19 cellular contexts compared by ENCODE assay signal in the genomic region with DNA sequence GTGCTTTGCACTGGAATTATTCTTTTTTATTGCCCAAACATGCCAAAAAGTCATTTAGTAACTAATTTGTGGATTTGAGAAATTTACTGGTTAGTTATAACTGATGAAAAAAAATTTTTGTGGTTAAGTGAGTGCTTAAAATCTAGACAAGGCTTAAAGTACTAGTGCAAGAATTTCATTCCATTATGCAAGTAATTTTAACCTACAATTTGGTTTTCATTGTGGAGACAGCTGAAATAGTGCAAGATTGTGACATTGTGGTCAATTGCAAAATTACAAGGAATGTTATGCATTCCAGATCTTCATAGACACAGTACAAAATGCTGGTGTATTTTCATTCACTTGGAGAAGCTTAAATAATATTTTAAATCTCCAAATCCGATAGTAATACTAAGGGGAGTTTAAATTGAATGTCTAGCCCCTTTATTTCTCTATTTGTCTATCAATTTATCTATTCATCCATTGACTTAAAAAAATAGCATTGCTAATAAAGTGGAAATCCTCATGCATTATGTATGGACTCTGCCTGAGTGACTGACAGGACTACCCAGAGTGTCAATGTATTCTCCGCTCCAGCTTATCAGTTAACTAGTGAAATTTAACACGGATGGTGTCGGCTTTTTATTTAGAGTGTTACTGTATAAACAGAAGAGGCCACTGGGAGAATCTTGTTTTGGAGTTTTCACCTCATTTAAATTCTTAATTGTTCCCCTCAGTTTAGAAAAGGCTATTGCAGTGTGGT.
A peak's percentile ranks its signal among the peaks of the same experiment; 100 is the strongest.
DNase-seq lines count a peak whose midpoint lies in the region; TF ChIP-seq lines count a peak whose summit lies in the region.
"Had no signal": no experiment of that assay in that cellular context is flagged by ENCODE, and none has a peak within 500 bp of the region (broad histone marks: within the 10 kb centered on the region; RNA-seq: fewer than 3 reads in every experiment).

No MANE protein-coding gene starts in this region.

- peaks cover 2% of the 10 kb centered on the region for H3K9me3 Mint-ChIP-seq in activated CD4-positive, alpha-beta memory T cell treated with anti-CD3 and anti-CD28 coated beads for 36 hours
- H3K9me3 Mint-ChIP-seq: IgD-negative memory B cell had no signal

- H3K9me3 ChIP-seq in mesenchymal stem cell (ENCODE audit: control insufficient read depth, low read length) (no peaks in the 10 kb centered on the region), transverse colon (no peaks in the 10 kb centered on the region)
- H3K9me3 ChIP-seq: BLaER1 treated with 17β-estradiol and CSF1 and Interleukin-3, amounts not matched to agents 10 nM and 100 nM; colonic mucosa; gastrocnemius medialis; prostate gland had no signal

- H3K18ac ChIP-seq in mesenchymal stem cell (ENCODE audit: low read depth in 1 of 2, low read length in 2 of 2) = no peak overlapping the region

- H3K4me2 ChIP-seq in mesenchymal stem cell (ENCODE audit: low read length, poor library complexity, severe bottlenecking) = peak overlapping the region; percentile 63
- H3K4me2 ChIP-seq: BLaER1 treated with 17β-estradiol and CSF1 and Interleukin-3, amounts not matched to agents 10 nM and 100 nM had no signal

- CTCF ChIA-PET in activated CD4-positive, alpha-beta memory T cell treated with anti-CD3 and anti-CD28 coated beads for 36 hours (lab: Charles Lee) = no interaction called here

- H3K27me3 ChIP-seq in mesenchymal stem cell (ENCODE audit: control insufficient read depth in 1 of 2, insufficient read depth in 1 of 2, low read length in 2 of 2) = peaks cover 0 to 29% of the 10 kb centered on the region in 2 experiments
- H3K27me3 ChIP-seq in transverse colon = no peaks in the 10 kb centered on the region
- H3K27me3 ChIP-seq: BLaER1 treated with 17β-estradiol and CSF1 and Interleukin-3, amounts not matched to agents 10 nM and 100 nM; colonic mucosa; gastrocnemius medialis had no signal

- no peak overlapping the region for H3K4me3 ChIP-seq in AG09309 (ENCODE audit: control insufficient read depth, low read depth, low read length)
- H3K4me3 ChIP-seq in astrocyte of the spinal cord (ENCODE audit: low read depth, low read length) = no peak overlapping the region
- no peak overlapping the region for H3K4me3 ChIP-seq in mesenchymal stem cell (ENCODE audit: insufficient read depth in 1 of 2, low read depth in 1 of 2, low read length in 2 of 2)
- H3K4me3 ChIP-seq in transverse colon = no peak overlapping the region
- H3K4me3 ChIP-seq: BLaER1 treated with 17β-estradiol and CSF1 and Interleukin-3, amounts not matched to agents 10 nM and 100 nM; colonic mucosa; gastrocnemius medialis; prostate gland had no signal

- no peak overlapping the region for H3K27ac Mint-ChIP-seq in activated CD4-positive, alpha-beta memory T cell treated with anti-CD3 and anti-CD28 coated beads for 36 hours
- H3K27ac Mint-ChIP-seq: activated CD8-positive, alpha-beta memory T cell treated with anti-CD3 and anti-CD28 coated beads, Interleukin-2, amount 10 ng/mL, durations not matched to agents 7 days and 5 days; IgD-negative memory B cell had no signal

- WGBS in mesenchymal stem cell = 73% methylated on average over 3 of the region's 4 CpGs
- 71 to 76% methylated on average over 4 of the region's 4 CpGs for whole genome bisulfite sequencing in transverse colon (ENCODE audit: low coverage in 1 of 2), 2 donors

- H3K4me3 Mint-ChIP-seq in activated CD4-positive, alpha-beta memory T cell treated with anti-CD3 and anti-CD28 coated beads for 36 hours = no peak overlapping the region
- H3K4me3 Mint-ChIP-seq: activated CD8-positive, alpha-beta memory T cell treated with anti-CD3 and anti-CD28 coated beads, Interleukin-2, amount 10 ng/mL, durations not matched to agents 7 days and 5 days; IgD-negative memory B cell had no signal

- no peak overlapping the region for H2BK5ac ChIP-seq in mesenchymal stem cell (ENCODE audit: low read depth, low read length, poor library complexity, severe bottlenecking)

- no peak overlapping the region for H3K14ac ChIP-seq in mesenchymal stem cell (ENCODE audit: low read length in 2 of 2)

- TF ChIP-seq EP300 in transverse colon (IDR thresholded peaks at IDR 0.05; ENCODE audit: low read depth) = no peak

- H3K27ac ChIP-seq in mesenchymal stem cell (ENCODE audit: low read length, poor library complexity, severe bottlenecking) (peak overlapping the region; percentile 85), transverse colon (no peak overlapping the region)
- H3K27ac ChIP-seq: BLaER1 treated with 17β-estradiol and CSF1 and Interleukin-3, amounts not matched to agents 10 nM and 100 nM; colonic mucosa; gastrocnemius medialis; prostate gland had no signal

- no peak overlapping the region for H2BK120ac ChIP-seq in mesenchymal stem cell (ENCODE audit: low read depth, low read length)

- H3K4me1 ChIP-seq in mesenchymal stem cell (ENCODE audit: control insufficient read depth, insufficient read depth, low read depth, low read length) (peaks cover 1% of the 10 kb centered on the region), transverse colon (no peaks in the 10 kb centered on the region)
- H3K4me1 ChIP-seq: BLaER1 treated with 17β-estradiol and CSF1 and Interleukin-3, amounts not matched to agents 10 nM and 100 nM; colonic mucosa; gastrocnemius medialis; prostate gland had no signal

- H4K8ac ChIP-seq in mesenchymal stem cell (ENCODE audit: low read length) = no peak overlapping the region

- H2AK5ac ChIP-seq in mesenchymal stem cell (ENCODE audit: low read length, severe bottlenecking) = no peak overlapping the region

- intact Hi-C loops in transverse colon (cut with DNase I; ENCODE audit: low total_unique reads) = no loop called here
- intact Hi-C loops in activated CD4-positive, alpha-beta memory T cell treated with anti-CD3 and anti-CD28 coated beads for 36 hours (cut with micrococcal nuclease) = no loop called here

- H3K9ac ChIP-seq in mesenchymal stem cell (ENCODE audit: low read length) = no peak overlapping the region
- H3K9ac ChIP-seq: BLaER1 treated with 17β-estradiol and CSF1 and Interleukin-3, amounts not matched to agents 10 nM and 100 nM had no signal

- no peak overlapping the region for H2BK12ac ChIP-seq in mesenchymal stem cell (ENCODE audit: low read length in 2 of 2)

- no peak overlapping the region for H3K23ac ChIP-seq in mesenchymal stem cell (ENCODE audit: low read length in 2 of 2)

- H3K4ac ChIP-seq in mesenchymal stem cell (ENCODE audit: low read depth in 1 of 2, low read length in 2 of 2) = no peak overlapping the region

- DNase-seq in AG09309 (ENCODE audit: low read depth) (peak; percentile 41), HT1080 (ENCODE audit: low read depth) (peak; percentile 2), astrocyte of the spinal cord (ENCODE audit: low read depth, low spot score) (peak; percentile 58), mesenchymal stem cell (peak; percentile 59), pons (ENCODE audit: low spot score) (no peak), transverse colon (no peak), NOMO-1 (lab: John Stamatoyannopoulos, UW; ENCODE audit: unreplicated experiment in 2 of 2) (no peak)
- no peak for DNase-seq in activated CD4-positive, alpha-beta memory T cell treated with anti-CD3 and anti-CD28 coated beads for 36 hours
- DNase-seq: activated CD8-positive, alpha-beta memory T cell treated with anti-CD3 and anti-CD28 coated beads, Interleukin-2, amount 10 ng/mL, durations not matched to agents 7 days and 5 days; activated naive CD4-positive, alpha-beta T cell treated with anti-CD3 and anti-CD28 coated beads, Interleukin-2, amount 50 U/mL, for 16 hours; colonic mucosa; DND-41; gastrocnemius medialis; NCI-H1694; NCI-H82; SHP77 treated with DMSO at 0.1 percent for 48 hours had no signal

- H3K36me3 Mint-ChIP-seq in activated CD4-positive, alpha-beta memory T cell treated with anti-CD3 and anti-CD28 coated beads for 36 hours = no peaks in the 10 kb centered on the region
- H3K36me3 Mint-ChIP-seq: activated CD8-positive, alpha-beta memory T cell treated with anti-CD3 and anti-CD28 coated beads, Interleukin-2, amount 10 ng/mL, durations not matched to agents 7 days and 5 days; IgD-negative memory B cell had no signal

- no peak overlapping the region for H2BK15ac ChIP-seq in mesenchymal stem cell (ENCODE audit: low read depth, poor library complexity, severe bottlenecking)

- H2AFZ ChIP-seq in mesenchymal stem cell (ENCODE audit: low read depth, low read length) = no peak overlapping the region

- no peaks in the 10 kb centered on the region for H3K79me1 ChIP-seq in mesenchymal stem cell (replicated peaks; ENCODE audit: low read length, poor library complexity, severe bottlenecking)

- H3K27me3 Mint-ChIP-seq in activated CD4-positive, alpha-beta memory T cell treated with anti-CD3 and anti-CD28 coated beads for 36 hours = no peaks in the 10 kb centered on the region
- H3K27me3 Mint-ChIP-seq: activated CD8-positive, alpha-beta memory T cell treated with anti-CD3 and anti-CD28 coated beads, Interleukin-2, amount 10 ng/mL, durations not matched to agents 7 days and 5 days; IgD-negative memory B cell had no signal

- H4K91ac ChIP-seq in mesenchymal stem cell (ENCODE audit: low read length) = no peak overlapping the region

- POLR2A ChIA-PET in activated CD4-positive, alpha-beta memory T cell treated with anti-CD3 and anti-CD28 coated beads for 36 hours (lab: Charles Lee) = no interaction called here

- H3K36me3 ChIP-seq in mesenchymal stem cell (ENCODE audit: control insufficient read depth in 1 of 2, insufficient read depth in 2 of 2, low read depth in 1 of 2, low read length in 2 of 2) = no peaks in the 10 kb centered on the region
- H3K36me3 ChIP-seq in transverse colon = no peaks in the 10 kb centered on the region
- H3K36me3 ChIP-seq: BLaER1 treated with 17β-estradiol and CSF1 and Interleukin-3, amounts not matched to agents 10 nM and 100 nM; colonic mucosa; gastrocnemius medialis; prostate gland had no signal

- no peaks in the 10 kb centered on the region for H3K4me1 Mint-ChIP-seq in activated CD4-positive, alpha-beta memory T cell treated with anti-CD3 and anti-CD28 coated beads for 36 hours (ENCODE audit: low read depth)
- H3K4me1 Mint-ChIP-seq: activated CD8-positive, alpha-beta memory T cell treated with anti-CD3 and anti-CD28 coated beads, Interleukin-2, amount 10 ng/mL, durations not matched to agents 7 days and 5 days; IgD-negative memory B cell had no signal

- TF ChIP-seq CTCF in AG09309 (IDR thresholded peaks at IDR 0.05; ENCODE audit: control insufficient read depth, insufficient read depth, low read depth, low read length, missing control alignments) (no peak), astrocyte of the spinal cord (IDR thresholded peaks at IDR 0.05; ENCODE audit: low read depth, low read length) (no peak), transverse colon (IDR thresholded peaks at IDR 0.05) (no peak)

- in situ Hi-C loops in astrocyte of the spinal cord (cut with HindIII; ENCODE audit: low sequenced_read_pairs) = no loop called here
- in situ Hi-C loops in transverse colon (cut with MboI; ENCODE audit: low pct_ligation_motif_present in 1 of 4, low pct_unique_long_range_greater_than_20kb in 1 of 4, low sequenced_read_pairs in 3 of 4) = no loop called here

- TF ChIP-seq POLR2A in transverse colon (IDR thresholded peaks at IDR 0.05) = no peak

Comparison
In these comparisons a context has a peak if more than half of its experiments do, and no peak if none do; other contexts are left out.
1. DNase-seq: peak in AG09309 (single experiment), HT1080 (single experiment), astrocyte of the spinal cord (single experiment) and mesenchymal stem cell (single experiment); none in pons (single experiment), transverse colon (single experiment), NOMO-1 (0 of 2) and activated CD4-positive, alpha-beta memory T cell treated with anti-CD3 and anti-CD28 coated beads for 36 hours (single experiment).